In genomic region chr7:16688249-16688648, GRCh38 we compare ENCODE assay signal across 18 cellular contexts. TPM values are rescaled to one million over a fixed set of nuclear protein-coding genes. Genes with fewer than 3 reads are reported as not detected.
DNase-seq lines count a peak whose midpoint lies in the region; ATAC-seq and TF ChIP-seq lines count a peak whose summit lies in the region.
"Had no signal": no experiment of that assay in that cellular context is flagged by ENCODE, and none has a peak within 500 bp of the region (broad histone marks: within the 10 kb centered on the region; RNA-seq: fewer than 3 reads in every experiment).

No MANE protein-coding gene starts in this region.

- ATAC-seq in Panc1 (peak; percentile 30; the same call in 1 of the 2 replicates), heart right ventricle (no peak), HG03045 (IDR thresholded peaks at IDR 0.05; ENCODE audit: unreplicated experiment) (no peak)
- ATAC-seq: psoas muscle had no signal

- 93 to 98% methylated on average over 2 of the region's 2 CpGs for WGBS in heart right ventricle, 2 donors

- H3K9me3 ChIP-seq in Panc1 (ENCODE audit: control insufficient read depth, insufficient read depth, low read depth, low read length) (no peaks in the 10 kb centered on the region), heart right ventricle (no peaks in the 10 kb centered on the region)
- H3K9me3 ChIP-seq: heart left ventricle, psoas muscle had no signal

- H3K4me3 Mint-ChIP-seq in glutamatergic neuron (ENCODE audit: unreplicated experiment), result no peak overlapping the region
- H3K4me3 Mint-ChIP-seq: activated naive CD8-positive, alpha-beta T cell treated with anti-CD3 and anti-CD28 coated beads, Interleukin-2, amount 10 ng/mL, durations not matched to agents 7 days and 5 days had no signal

- TF ChIP-seq CTCF in Panc1 (IDR thresholded peaks at IDR 0.05) (0 out of 2 replicates have a peak, but pooled peaks have one; percentile 6), fibroblast of mammary gland (conservative IDR thresholded peaks at IDR 0.05; ENCODE audit: control insufficient read depth, insufficient read depth, low read depth, low read length) (no peak), heart right ventricle (IDR thresholded peaks at IDR 0.05) (no peak), glutamatergic neuron (IDR thresholded peaks at IDR 0.05; ENCODE audit: partially characterized antibody, unreplicated experiment) (no peak)

- CTCF ChIA-PET in Panc1 (lab: Charles Lee), result interaction anchor here (0.6 kb wide), 1 partner anchor 63 kb away, joined by 7 read pairs; no protein-coding TSS in a partner anchor

- peak; percentile 47 for DNase-seq in A172 (ENCODE audit: low spot score)
- DNase-seq in EH (ENCODE audit: low read depth), result peak; percentile 17
- no peak for DNase-seq in Panc1 (ENCODE audit: low read depth, low spot score)
- DNase-seq in fibroblast of mammary gland (ENCODE audit: low read depth), result peak; percentile 62
- DNase-seq in heart right ventricle, result no peak
- DNase-seq in NCI-H2029 treated with DMSO at 0.1 percent for 48 hours (lab: John Stamatoyannopoulos, UW), result no peak
- no peak for DNase-seq in glutamatergic neuron
- DNase-seq: activated naive CD8-positive, alpha-beta T cell treated with anti-CD3 and anti-CD28 coated beads, Interleukin-2, amount 10 ng/mL, durations not matched to agents 7 days and 5 days; central memory CD4-positive, alpha-beta T cell; DND-41; heart left ventricle; NCI-H1694; NCI-H524; psoas muscle; SHP77; stimulated activated CD8-positive, alpha-beta memory T cell treated with anti-CD3 and anti-CD28 coated beads, Interleukin-4, amount 100 ng/mL, for 48 hours; T1000 had no signal

- H3K27me3 ChIP-seq in Panc1 (ENCODE audit: control insufficient read depth, insufficient read depth, low read length) (no peaks in the 10 kb centered on the region), heart right ventricle (no peaks in the 10 kb centered on the region)
- H3K27me3 ChIP-seq: heart left ventricle had no signal

- H3K36me3 Mint-ChIP-seq in glutamatergic neuron (ENCODE audit: unreplicated experiment), result no peaks in the 10 kb centered on the region

- H3K4me1 ChIP-seq in Panc1 (ENCODE audit: control insufficient read depth, insufficient read depth, low read length) (no peaks in the 10 kb centered on the region), heart right ventricle (no peaks in the 10 kb centered on the region)
- H3K4me1 ChIP-seq: heart left ventricle, psoas muscle had no signal

- POLR2A ChIA-PET in Panc1 (lab: Charles Lee), result no interaction called here

- intact Hi-C loops in Panc1 (cut with micrococcal nuclease; ENCODE audit: unreplicated experiment), result no loop called here
- intact Hi-C loops in heart right ventricle (cut with DNase I), result loop anchor here in 1 of 10 donors (10.0 kb wide), 1 partner anchor 63 kb away; no protein-coding TSS in a partner anchor

- H3K27me3 Mint-ChIP-seq in glutamatergic neuron (ENCODE audit: unreplicated experiment), result no peaks in the 10 kb centered on the region
- H3K27me3 Mint-ChIP-seq: activated naive CD8-positive, alpha-beta T cell treated with anti-CD3 and anti-CD28 coated beads, Interleukin-2, amount 10 ng/mL, durations not matched to agents 7 days and 5 days had no signal

- no peaks in the 10 kb centered on the region for H3K9me3 Mint-ChIP-seq in glutamatergic neuron (ENCODE audit: unreplicated experiment)
- H3K9me3 Mint-ChIP-seq: activated naive CD8-positive, alpha-beta T cell treated with anti-CD3 and anti-CD28 coated beads, Interleukin-2, amount 10 ng/mL, durations not matched to agents 7 days and 5 days had no signal

- H3K36me3 ChIP-seq in Panc1 (ENCODE audit: control insufficient read depth, insufficient read depth, low read length), result peaks cover 37% of the 10 kb centered on the region
- peaks cover 0 to 100% (median 30%) of the 10 kb centered on the region in 9 donors for H3K36me3 ChIP-seq in heart right ventricle

- BruUV-seq in Panc1 (replicated peaks; lab: Mats Ljungman, UMichigan), result no TSS peak

- no peaks in the 10 kb centered on the region for H3K4me1 Mint-ChIP-seq in glutamatergic neuron (ENCODE audit: low read depth, unreplicated experiment)

- H3K27ac Mint-ChIP-seq in glutamatergic neuron (ENCODE audit: unreplicated experiment), result no peak overlapping the region
- H3K27ac Mint-ChIP-seq: activated naive CD8-positive, alpha-beta T cell treated with anti-CD3 and anti-CD28 coated beads, Interleukin-2, amount 10 ng/mL, durations not matched to agents 7 days and 5 days had no signal

- H3K4me3 ChIP-seq in Panc1 (ENCODE audit: low read depth in 2 of 2, low read length in 2 of 2), result no peak overlapping the region
- H3K4me3 ChIP-seq in fibroblast of mammary gland (ENCODE audit: control insufficient read depth, low read depth, low read length), result no peak overlapping the region
- no peak overlapping the region for H3K4me3 ChIP-seq in heart right ventricle
- H3K4me3 ChIP-seq: heart left ventricle, psoas muscle had no signal

- in situ Hi-C loops in Panc1 (cut with HindIII; ENCODE audit: low pct_unique_long_range_greater_than_20kb, low sequenced_read_pairs), result no loop called here

- no peak overlapping the region for H3K27ac ChIP-seq in Panc1 (ENCODE audit: low read length)
- no peak overlapping the region for H3K27ac ChIP-seq in heart right ventricle
- H3K27ac ChIP-seq: heart left ventricle, psoas muscle had no signal

RNA-seq across cellular contexts. Expression of gene BZW2, which starts 42.3 kb away (rescaled TPM):
- total RNA-seq in A172 (2014; rRNA removed; shearing (Covaris generic)), result 85.9 and 105 TPM in 2 replicates
- 80.9 TPM for total RNA-seq in Panc1 (2021; ENCODE audit: unreplicated experiment)
- polyA plus RNA-seq in Panc1 (2012; ENCODE audit: insufficient read length), result 58.7 TPM
- total RNA-seq in heart right ventricle, result 100 to 1,000 TPM; 231 to 470 (median 351) TPM
- polyA plus RNA-seq in heart right ventricle, result 100 to 1,000 TPM; 147 to 177 TPM
- 86.7 TPM for total RNA-seq in glutamatergic neuron (ENCODE audit: unreplicated experiment)

RNA-seq across cellular contexts. Expression of gene ANKMY2, which starts 42.7 kb away (rescaled TPM):
- total RNA-seq in A172 (2014; rRNA removed; shearing (Covaris generic)), result 36.3 and 39.4 TPM in 2 replicates
- total RNA-seq in Panc1 (2021; ENCODE audit: unreplicated experiment), result 18.6 TPM
- 15.1 TPM for polyA plus RNA-seq in Panc1 (2012; ENCODE audit: insufficient read length)
- 10 to 100 TPM; 21.1 to 46.7 (median 35.8) TPM for total RNA-seq in heart right ventricle
- polyA plus RNA-seq in heart right ventricle, result 10 to 100 TPM; 10.7 to 13.3 TPM
- 9.4 TPM for total RNA-seq in glutamatergic neuron (ENCODE audit: unreplicated experiment)

Comparison
In these comparisons a context has a peak if more than half of its experiments do, and no peak if none do; other contexts are left out.
1. DNase-seq: peak in A172 (single experiment), EH (single experiment) and fibroblast of mammary gland (single experiment); none in Panc1 (single experiment), heart right ventricle (0 of 2), NCI-H2029 treated with DMSO at 0.1 percent for 48 hours (single experiment) and glutamatergic neuron (single experiment).